8 cellular contexts compared by ENCODE assay signal in the genomic region with DNA sequence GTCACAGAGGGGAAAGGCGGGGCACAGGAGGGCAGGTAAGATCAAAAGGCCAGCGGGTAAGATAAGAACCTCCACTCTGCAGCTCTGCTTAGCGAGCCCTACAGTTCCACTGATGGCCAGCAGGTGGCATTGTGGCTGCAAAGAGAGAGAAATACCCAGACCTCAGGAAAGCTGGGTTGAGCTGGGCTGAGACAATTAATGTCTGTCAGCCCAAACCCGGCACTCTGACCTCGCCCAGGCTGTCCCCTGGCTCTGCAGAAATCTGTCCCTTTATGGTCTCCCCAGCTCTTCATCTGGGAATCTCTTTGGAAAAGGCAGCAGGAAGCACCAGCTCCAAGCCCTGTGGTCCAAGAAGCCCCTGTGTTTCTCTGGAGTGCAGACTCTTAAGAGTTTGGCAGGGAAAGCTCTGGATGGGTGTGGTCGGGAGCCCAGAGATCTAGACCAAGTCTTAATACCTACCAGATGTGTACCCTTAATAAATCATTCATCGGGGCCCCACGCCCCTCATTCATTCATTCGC. TPM values are rescaled to one million over a fixed set of nuclear protein-coding genes. Genes with fewer than 3 reads are reported as not detected.
DNase-seq lines count a peak whose midpoint lies in the region; ATAC-seq, FAIRE-seq and TF ChIP-seq lines count a peak whose summit lies in the region.

No MANE protein-coding gene starts in this region.

- no peak overlapping the region for H3K27ac ChIP-seq in A673 (ENCODE audit: low read depth, low read length, poor library complexity, severe bottlenecking)

- POLR2A ChIA-PET in A673 (lab: Charles Lee; ENCODE audit: low non-redundant PET), result interaction anchor here (0.6 kb wide), 1 partner anchor 409 kb away, joined by 4 read pairs; no protein-coding TSS in a partner anchor

- H3K4me1 Mint-ChIP-seq in memory B cell, result peaks cover 9% of the 10 kb centered on the region

- H3K4me1 ChIP-seq in A673 (ENCODE audit: insufficient read depth, low read length, poor library complexity, severe bottlenecking), result peaks cover 3% of the 10 kb centered on the region

- no TSS peak for BruUV-seq in A673 (replicated peaks; lab: Mats Ljungman, UMichigan)

- H3K4me3 ChIP-seq in A673 (ENCODE audit: low read depth, low read length, poor library complexity, severe bottlenecking), result no peak overlapping the region

- peaks cover 3% of the 10 kb centered on the region for H3K36me3 ChIP-seq in A673 (ENCODE audit: insufficient read depth, low read length, poor library complexity, severe bottlenecking)

- FAIRE-seq in GM18507 (lab: Jason Lieb, UNC), result peak; percentile 93

- peaks cover 1% of the 10 kb centered on the region for H3K36me3 Mint-ChIP-seq in memory B cell

- CTCF ChIA-PET in A673 (lab: Charles Lee), result interaction anchor here (0.5 to 1.3 kb wide), 14 partner anchors 16 to 273 kb away, joined by 3 to 14 read pairs (median 4); no protein-coding TSS in a partner anchor

- peak; percentile 82 for DNase-seq in A673 (ENCODE audit: low spot score)
- DNase-seq in GM18507 (ENCODE audit: extremely low spot score, insufficient read length, low read depth), result no peak
- peak; percentile 79 for DNase-seq in NCI-H460 (ENCODE audit: extremely low read depth, low read depth)
- DNase-seq in activated CD4-positive, alpha-beta T cell treated with anti-CD3 and anti-CD28 coated beads, Interleukin-2, amount 50 U/mL, for 24 hours (ENCODE audit: low read depth in 1 of 2, low spot score in 1 of 2), result peak; percentile 81 to 86
- DNase-seq in dermis microvascular lymphatic vessel endothelial cell (ENCODE audit: low read depth in 2 of 2), result peak; percentile 36 to 72
- DNase-seq in memory B cell (ENCODE audit: low spot score in 2 of 2), result peak; percentile 75 to 81
- peak; percentile 70 to 79 for DNase-seq in stimulated activated CD8-positive, alpha-beta memory T cell treated with anti-CD3 and anti-CD28 coated beads, Interleukin-15, amount 100 ng/mL, for 48 hours (ENCODE audit: low read depth in 2 of 2)

- no peak overlapping the region for H3K4me3 Mint-ChIP-seq in memory B cell

- no peak overlapping the region for H3K27ac Mint-ChIP-seq in memory B cell

- H3K27me3 Mint-ChIP-seq in memory B cell, result peaks cover 8% of the 10 kb centered on the region

- H3K9me3 Mint-ChIP-seq in memory B cell, result peaks cover 1% of the 10 kb centered on the region

- peak; percentile 84 for ATAC-seq in HG03097 (IDR thresholded peaks at IDR 0.05; ENCODE audit: low FRiP score, unreplicated experiment)
- peak; percentile 90 for ATAC-seq in memory B cell (ENCODE audit: low read depth)

- peak; percentile 96 for TF ChIP-seq CTCF in A673 (conservative IDR thresholded peaks at IDR 0.05; ENCODE audit: low read depth, low read length)

- intact Hi-C loops in A673 (cut with micrococcal nuclease; ENCODE audit: unreplicated experiment), result loop anchor here (1.0 kb wide), 1 partner anchor 112 kb away; no protein-coding TSS in a partner anchor

- no peaks in the 10 kb centered on the region for H3K27me3 ChIP-seq in A673 (replicated peaks; ENCODE audit: insufficient read depth, low read depth, low read length, poor library complexity)

- H3K9me3 ChIP-seq in A673 (ENCODE audit: low read depth, low read length, poor library complexity, severe bottlenecking), result no peaks in the 10 kb centered on the region

RNA-seq across cellular contexts. Expression of a gene that starts 8.3 kb away (rescaled TPM):
- 118 and 129 TPM in 2 replicates for total RNA-seq in A673 (2021)
- total RNA-seq in NCI-H460 (2014; rRNA removed; shearing (Covaris generic)), result 60.7 and 67.1 TPM in 2 replicates
- 219 and 243 TPM in 2 replicates for polyA plus RNA-seq in NCI-H460 (2014; cell fraction: nucleus; rRNA removed)
- 26.7 and 50.3 TPM in 2 replicates for total RNA-seq in dermis microvascular lymphatic vessel endothelial cell

RNA-seq across cellular contexts. Expression of a gene that starts 9.5 kb away (rescaled TPM):
- 1.4 and 2.0 TPM in 2 replicates for total RNA-seq in A673 (2021)
- total RNA-seq in NCI-H460 (2014; rRNA removed; shearing (Covaris generic)), result 5.4 and 7.1 TPM in 2 replicates
- polyA plus RNA-seq in NCI-H460 (2014; cell fraction: nucleus; rRNA removed), result 40.7 and 46.5 TPM in 2 replicates
- 64.8 and 119 TPM in 2 replicates for total RNA-seq in dermis microvascular lymphatic vessel endothelial cell
